17 cellular contexts compared by ENCODE assay signal in genomic region chr11:122750047-122750446, GRCh38.
"Had no signal": no experiment of that assay in that cellular context is flagged by ENCODE, and none has a peak within 500 bp of the region (broad histone marks: within the 10 kb centered on the region; RNA-seq: fewer than 3 reads in every experiment).

No MANE protein-coding gene starts in this region.

- H3K4me2 ChIP-seq: neural progenitor cell had no signal

- H3K36me3 ChIP-seq: gastroesophageal sphincter, neural progenitor cell, right lobe of liver, thoracic aorta, WERI-Rb-1 had no signal

- H3K4me3 ChIP-seq: gastroesophageal sphincter, lung, neural progenitor cell, psoas muscle, right lobe of liver, spleen, thoracic aorta had no signal

- H3K27ac ChIP-seq: gastroesophageal sphincter, neural progenitor cell, psoas muscle, thoracic aorta, WERI-Rb-1 had no signal

- H3K27me3 Mint-ChIP-seq: activated CD4-positive, alpha-beta memory T cell treated with anti-CD3 and anti-CD28 coated beads for 36 hours; T-cell had no signal

- H3K9ac ChIP-seq: neural progenitor cell had no signal

- H3K27ac Mint-ChIP-seq: activated CD4-positive, alpha-beta memory T cell treated with anti-CD3 and anti-CD28 coated beads for 36 hours; activated T-cell treated with anti-CD3 and anti-CD28 coated beads, Interleukin-2, amount 50 U/mL, for 72 hours; neural progenitor cell had no signal

- H2AFZ ChIP-seq: neural progenitor cell had no signal

- H3K4me1 ChIP-seq: gastroesophageal sphincter, psoas muscle, right lobe of liver had no signal

- ATAC-seq: activated T-cell treated with anti-CD3 and anti-CD28 coated beads, Interleukin-2, amount 50 U/mL, for 72 hours; gastroesophageal sphincter; psoas muscle; right lobe of liver; T-cell had no signal

- H3K4me3 Mint-ChIP-seq: activated CD4-positive, alpha-beta memory T cell treated with anti-CD3 and anti-CD28 coated beads for 36 hours; activated T-cell treated with anti-CD3 and anti-CD28 coated beads, Interleukin-2, amount 50 U/mL, for 72 hours; neural progenitor cell had no signal

- H3K36me3 Mint-ChIP-seq: activated CD4-positive, alpha-beta memory T cell treated with anti-CD3 and anti-CD28 coated beads for 36 hours; neural progenitor cell had no signal

- H3K9me3 Mint-ChIP-seq: activated CD4-positive, alpha-beta memory T cell treated with anti-CD3 and anti-CD28 coated beads for 36 hours; activated T-cell treated with anti-CD3 and anti-CD28 coated beads, Interleukin-2, amount 50 U/mL, for 72 hours; neural progenitor cell had no signal

- DNase-seq: activated CD4-positive, alpha-beta memory T cell treated with anti-CD3 and anti-CD28 coated beads for 36 hours; activated CD8-positive, alpha-beta memory T cell treated with anti-CD3 and anti-CD28 coated beads, Interleukin-2, amount 50 U/mL, for 48 hours; activated naive CD4-positive, alpha-beta T cell; activated T-cell treated with anti-CD3 and anti-CD28 coated beads, Interleukin-2, amount 50 U/mL, for 72 hours; dermis blood vessel endothelial cell; islet precursor cell; midbrain; psoas muscle; right lobe of liver; spleen; T-helper 9 cell; WERI-Rb-1 had no signal

- H3K9me3 ChIP-seq: gastroesophageal sphincter, psoas muscle, right lobe of liver, spleen, thoracic aorta had no signal

- H3K27me3 ChIP-seq: neural progenitor cell, right lobe of liver, spleen had no signal
